Comparison of ENCODE assay signal across 8 cellular contexts in genomic region chr17:8173871-8174322, GRCh38. TPM values are rescaled to one million over a fixed set of nuclear protein-coding genes. Genes with fewer than 3 reads are reported as not detected.
DNase-seq lines count a peak whose midpoint lies in the region; ATAC-seq, FAIRE-seq and TF ChIP-seq lines count a peak whose summit lies in the region.

No MANE protein-coding gene starts in this region.

- DNase-seq in activated naive CD4-positive, alpha-beta T cell treated with Interleukin-2 at 50 U/mL for 16 hours = no peak
- DNase-seq in astrocyte of the spinal cord (ENCODE audit: low read depth, low spot score) (no peak), lower lobe of right lung (no peak), RCC 7860 (ENCODE audit: low spot score) (no peak)
- no peak for DNase-seq in activated effector memory CD4-positive, alpha-beta T cell treated with anti-CD3 and anti-CD28 coated beads, Interleukin-2, amount 50 U/mL, for 16 hours

- intact Hi-C loops in lower lobe of right lung (cut with DNase I) = no loop called here

- H3K27me3 ChIP-seq in lower lobe of right lung (ENCODE audit: low read depth) = no peaks in the 10 kb centered on the region

- H3K9me3 ChIP-seq in lower lobe of right lung = no peaks in the 10 kb centered on the region

- H3K36me3 Mint-ChIP-seq in activated naive CD4-positive, alpha-beta T cell treated with anti-CD3 and anti-CD28 coated beads, Interleukin-2, amount 50 U/mL, for 24 hours = no peaks in the 10 kb centered on the region

- peaks cover 44% of the 10 kb centered on the region for H3K4me1 Mint-ChIP-seq in activated naive CD4-positive, alpha-beta T cell treated with anti-CD3 and anti-CD28 coated beads, Interleukin-2, amount 50 U/mL, for 24 hours

- in situ Hi-C loops in astrocyte of the spinal cord (cut with HindIII; ENCODE audit: low sequenced_read_pairs) = no loop called here

- H3K36me3 ChIP-seq in lower lobe of right lung = no peaks in the 10 kb centered on the region
- H3K36me3 ChIP-seq in urinary bladder (ENCODE audit: insufficient read depth) = no peaks in the 10 kb centered on the region

- no peak for ATAC-seq in lower lobe of right lung
- ATAC-seq in GM18502 (IDR thresholded peaks at IDR 0.05; ENCODE audit: poor library complexity, unreplicated experiment) = no peak

- H3K9me3 Mint-ChIP-seq in activated naive CD4-positive, alpha-beta T cell treated with anti-CD3 and anti-CD28 coated beads, Interleukin-2, amount 50 U/mL, for 24 hours = no peaks in the 10 kb centered on the region

- peak overlapping the region; percentile 87 for H3K4me3 Mint-ChIP-seq in activated naive CD4-positive, alpha-beta T cell treated with anti-CD3 and anti-CD28 coated beads, Interleukin-2, amount 50 U/mL, for 24 hours

- no peak for FAIRE-seq in RCC 7860 (lab: Jason Lieb, UNC)

- H3K4me1 ChIP-seq in lower lobe of right lung (peaks cover 37% of the 10 kb centered on the region), urinary bladder (ENCODE audit: insufficient read depth) (no peaks in the 10 kb centered on the region)

- peak overlapping the region; percentile 100 for H3K27ac Mint-ChIP-seq in activated naive CD4-positive, alpha-beta T cell treated with anti-CD3 and anti-CD28 coated beads, Interleukin-2, amount 50 U/mL, for 24 hours

- 4% methylated on average over 14 of the region's 14 CpGs for WGBS in urinary bladder

- H3K27me3 Mint-ChIP-seq in activated naive CD4-positive, alpha-beta T cell treated with anti-CD3 and anti-CD28 coated beads, Interleukin-2, amount 50 U/mL, for 24 hours = no peaks in the 10 kb centered on the region

- H3K4me3 ChIP-seq in astrocyte of the spinal cord (ENCODE audit: low read depth, low read length) (peak overlapping the region; percentile 38), lower lobe of right lung (peak overlapping the region; percentile 47), urinary bladder (ENCODE audit: low read depth, low read length) (peak overlapping the region; percentile 11)

- H3K27ac ChIP-seq in lower lobe of right lung (peak overlapping the region; percentile 96), urinary bladder (ENCODE audit: low read depth) (no peak overlapping the region)

- TF ChIP-seq CTCF in astrocyte of the spinal cord (IDR thresholded peaks at IDR 0.05; ENCODE audit: low read depth, low read length) = no peak
- TF ChIP-seq CTCF in lower lobe of right lung (IDR thresholded peaks at IDR 0.05) = no peak

RNA-seq across cellular contexts. Expression of gene TMEM107, which starts 2.3 kb away (rescaled TPM):
- total RNA-seq in lower lobe of right lung (12.9 TPM), urinary bladder (40.4 TPM)
- 21.6 TPM for polyA plus RNA-seq in urinary bladder

RNA-seq across cellular contexts. Expression of gene VAMP2, which starts 11.1 kb away (rescaled TPM):
- total RNA-seq in lower lobe of right lung (77.0 TPM), urinary bladder (12.1 TPM)
- 81.4 TPM for polyA plus RNA-seq in urinary bladder

RNA-seq across cellular contexts. Expression of gene BORCS6, which starts 16.1 kb away (rescaled TPM):
- total RNA-seq in lower lobe of right lung (7.7 TPM), urinary bladder (3.6 TPM)
- polyA plus RNA-seq in urinary bladder = 14.9 TPM

RNA-seq across cellular contexts. Expression of gene PER1, which starts 21.7 kb away (rescaled TPM):
- 252 TPM for total RNA-seq in lower lobe of right lung
- total RNA-seq in urinary bladder = 29.9 TPM
- polyA plus RNA-seq in urinary bladder = 183 TPM

RNA-seq across cellular contexts. Expression of gene AURKB, which starts 36.5 kb away (rescaled TPM):
- total RNA-seq in lower lobe of right lung (2.2 TPM), urinary bladder (9.3 TPM)
- 0.66 TPM for polyA plus RNA-seq in urinary bladder
